ENCODE assay signal across 23 cellular contexts in genomic region chr15:80289558-80290277, GRCh38. TPM values are rescaled to one million over a fixed set of nuclear protein-coding genes. Genes with fewer than 3 reads are reported as not detected.
"Had no signal": no experiment of that assay in that cellular context is flagged by ENCODE, and none has a peak within 500 bp of the region (broad histone marks: within the 10 kb centered on the region; RNA-seq: fewer than 3 reads in every experiment).

No MANE protein-coding gene starts in this region.

- H3K4me1 Mint-ChIP-seq: activated CD4-positive, alpha-beta memory T cell treated with anti-CD3 and anti-CD28 coated beads, Interleukin-2, amount 10 ng/mL, durations not matched to agents 7 days and 5 days had no signal

- H3K27me3 ChIP-seq: ascending aorta, heart right ventricle, transverse colon, vagina had no signal

- H3K4me1 ChIP-seq: ascending aorta, breast epithelium, gastroesophageal sphincter, prostate gland, transverse colon, vagina had no signal

- H3K36me3 ChIP-seq: ascending aorta, breast epithelium, gastroesophageal sphincter, heart right ventricle, prostate gland, transverse colon, vagina had no signal

- ATAC-seq: activated naive CD8-positive, alpha-beta T cell treated with anti-CD3 and anti-CD28 coated beads, Interleukin-2, amount 50 U/mL, for 24 hours; gastroesophageal sphincter; heart right ventricle; natural killer cell treated with Interleukin-12 subunit alpha and Interleukin-12 subunit beta and Interleukin-15 and Interleukin-18, amount 100 ng/mL, for 72 hours; right cardiac atrium; T-helper 17 cell had no signal

- H3K27ac ChIP-seq: ascending aorta, breast epithelium, dorsolateral prefrontal cortex, gastroesophageal sphincter, prostate gland, transverse colon, vagina had no signal

- H3K4me3 Mint-ChIP-seq: activated CD4-positive, alpha-beta memory T cell treated with anti-CD3 and anti-CD28 coated beads, Interleukin-2, amount 10 ng/mL, durations not matched to agents 7 days and 5 days; activated naive CD8-positive, alpha-beta T cell treated with anti-CD3 and anti-CD28 coated beads, Interleukin-2, amount 50 U/mL, for 24 hours; natural killer cell treated with Interleukin-12 subunit alpha and Interleukin-12 subunit beta and Interleukin-15 and Interleukin-18, amount 100 ng/mL, for 72 hours; T-helper 17 cell had no signal

- FAIRE-seq: endometrium, keratinocyte had no signal

- H3K4me3 ChIP-seq: ascending aorta, breast epithelium, dorsolateral prefrontal cortex, gastroesophageal sphincter, heart right ventricle, prostate gland, smooth muscle cell, transverse colon, vagina had no signal

- H3K9me3 Mint-ChIP-seq: activated CD4-positive, alpha-beta memory T cell treated with anti-CD3 and anti-CD28 coated beads, Interleukin-2, amount 10 ng/mL, durations not matched to agents 7 days and 5 days; activated naive CD8-positive, alpha-beta T cell treated with anti-CD3 and anti-CD28 coated beads, Interleukin-2, amount 50 U/mL, for 24 hours; natural killer cell treated with Interleukin-12 subunit alpha and Interleukin-12 subunit beta and Interleukin-15 and Interleukin-18, amount 100 ng/mL, for 72 hours had no signal

- H3K9me3 ChIP-seq: ascending aorta, breast epithelium, gastroesophageal sphincter, heart right ventricle, prostate gland, transverse colon had no signal

- H3K27ac Mint-ChIP-seq: activated CD4-positive, alpha-beta memory T cell treated with anti-CD3 and anti-CD28 coated beads, Interleukin-2, amount 10 ng/mL, durations not matched to agents 7 days and 5 days; activated naive CD8-positive, alpha-beta T cell treated with anti-CD3 and anti-CD28 coated beads, Interleukin-2, amount 50 U/mL, for 24 hours; natural killer cell treated with Interleukin-12 subunit alpha and Interleukin-12 subunit beta and Interleukin-15 and Interleukin-18, amount 100 ng/mL, for 72 hours; T-helper 17 cell had no signal

- H3K4me2 ChIP-seq: smooth muscle cell had no signal

- H3K36me3 Mint-ChIP-seq: natural killer cell treated with Interleukin-12 subunit alpha and Interleukin-12 subunit beta and Interleukin-15 and Interleukin-18, amount 100 ng/mL, for 72 hours had no signal

- DNase-seq: activated CD4-positive, alpha-beta memory T cell treated with anti-CD3 and anti-CD28 coated beads, Interleukin-2, amount 10 ng/mL, durations not matched to agents 7 days and 5 days; activated CD4-positive, alpha-beta T cell treated with anti-CD3 and anti-CD28 coated beads for 4 hours; activated naive CD4-positive, alpha-beta T cell treated with Interleukin-2 at 50 U/mL for 16 hours; activated naive CD8-positive, alpha-beta T cell treated with anti-CD3 and anti-CD28 coated beads, Interleukin-2, amount 50 U/mL, for 24 hours; heart right ventricle; right cardiac atrium; stimulated activated CD4-positive, alpha-beta T cell treated with anti-CD3 and anti-CD28 coated beads, Interleukin-4, amount 100 ng/mL, for 4 hours; stimulated activated CD8-positive, alpha-beta memory T cell treated with anti-CD3 and anti-CD28 coated beads, Interleukin-4, amount 100 ng/mL, for 48 hours; stimulated activated naive CD4-positive, alpha-beta T cell treated with Interleukin-2 at 50 U/mL for 16 hours; T-helper 17 cell; transverse colon had no signal

RNA-seq across cellular contexts. Expression of gene CTXND1, which starts 37.7 kb away (rescaled TPM):
- total RNA-seq: activated CD4-positive, alpha-beta memory T cell treated with anti-CD3 and anti-CD28 coated beads, Interleukin-2, amount 10 ng/mL, durations not matched to agents 7 days and 5 days; breast epithelium; mesenteric fat pad; natural killer cell treated with Interleukin-12 subunit alpha and Interleukin-12 subunit beta and Interleukin-15 and Interleukin-18, amount 100 ng/mL, for 72 hours; osteoblast; smooth muscle cell; T-helper 17 cell had no signal
- polyA plus RNA-seq: keratinocyte had no signal
